Comparison of ENCODE assay signal across 1 cellular context in genomic region chr1:15272009-15272781, GRCh38.
TF ChIP-seq lines count a peak whose summit lies in the region.

No MANE protein-coding gene starts in this region.

TF ChIP-seq in WTC11, 78 proteins besides CTCF, POLR2A, EP300 and RAD21 (continued from another document):
- peak; percentile 59; the same call in 1 of the 2 replicates for TF ChIP-seq HMGXB4 (CRISPR knock-in tag; IDR thresholded peaks at IDR 0.05)
- TF ChIP-seq ESRRA (CRISPR knock-in tag; IDR thresholded peaks at IDR 0.05; ENCODE audit: borderline replicate concordance), result no peak
- peak; percentile 61; the same call in 1 of the 2 replicates for TF ChIP-seq E2F5 (CRISPR knock-in tag; IDR thresholded peaks at IDR 0.05)
- TF ChIP-seq ERG (CRISPR knock-in tag; IDR thresholded peaks at IDR 0.05), result no peak
- TF ChIP-seq, protein P1, sequence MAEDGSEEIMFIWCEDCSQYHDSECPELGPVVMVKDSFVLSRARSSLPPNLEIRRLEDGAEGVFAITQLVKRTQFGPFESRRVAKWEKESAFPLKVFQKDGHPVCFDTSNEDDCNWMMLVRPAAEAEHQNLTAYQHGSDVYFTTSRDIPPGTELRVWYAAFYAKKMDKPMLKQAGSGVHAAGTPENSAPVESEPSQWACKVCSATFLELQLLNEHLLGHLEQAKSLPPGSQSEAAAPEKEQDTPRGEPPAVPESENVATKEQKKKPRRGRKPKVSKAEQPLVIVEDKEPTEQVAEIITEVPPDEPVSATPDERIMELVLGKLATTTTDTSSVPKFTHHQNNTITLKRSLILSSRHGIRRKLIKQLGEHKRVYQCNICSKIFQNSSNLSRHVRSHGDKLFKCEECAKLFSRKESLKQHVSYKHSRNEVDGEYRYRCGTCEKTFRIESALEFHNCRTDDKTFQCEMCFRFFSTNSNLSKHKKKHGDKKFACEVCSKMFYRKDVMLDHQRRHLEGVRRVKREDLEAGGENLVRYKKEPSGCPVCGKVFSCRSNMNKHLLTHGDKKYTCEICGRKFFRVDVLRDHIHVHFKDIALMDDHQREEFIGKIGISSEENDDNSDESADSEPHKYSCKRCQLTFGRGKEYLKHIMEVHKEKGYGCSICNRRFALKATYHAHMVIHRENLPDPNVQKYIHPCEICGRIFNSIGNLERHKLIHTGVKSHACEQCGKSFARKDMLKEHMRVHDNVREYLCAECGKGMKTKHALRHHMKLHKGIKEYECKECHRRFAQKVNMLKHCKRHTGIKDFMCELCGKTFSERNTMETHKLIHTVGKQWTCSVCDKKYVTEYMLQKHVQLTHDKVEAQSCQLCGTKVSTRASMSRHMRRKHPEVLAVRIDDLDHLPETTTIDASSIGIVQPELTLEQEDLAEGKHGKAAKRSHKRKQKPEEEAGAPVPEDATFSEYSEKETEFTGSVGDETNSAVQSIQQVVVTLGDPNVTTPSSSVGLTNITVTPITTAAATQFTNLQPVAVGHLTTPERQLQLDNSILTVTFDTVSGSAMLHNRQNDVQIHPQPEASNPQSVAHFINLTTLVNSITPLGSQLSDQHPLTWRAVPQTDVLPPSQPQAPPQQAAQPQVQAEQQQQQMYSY (CRISPR knock-in tag; IDR thresholded peaks at IDR 0.05), result peak; percentile 71
- no peak for TF ChIP-seq TCF7 (CRISPR knock-in tag; IDR thresholded peaks at IDR 0.05; ENCODE audit: low read depth)
- TF ChIP-seq, protein P2, sequence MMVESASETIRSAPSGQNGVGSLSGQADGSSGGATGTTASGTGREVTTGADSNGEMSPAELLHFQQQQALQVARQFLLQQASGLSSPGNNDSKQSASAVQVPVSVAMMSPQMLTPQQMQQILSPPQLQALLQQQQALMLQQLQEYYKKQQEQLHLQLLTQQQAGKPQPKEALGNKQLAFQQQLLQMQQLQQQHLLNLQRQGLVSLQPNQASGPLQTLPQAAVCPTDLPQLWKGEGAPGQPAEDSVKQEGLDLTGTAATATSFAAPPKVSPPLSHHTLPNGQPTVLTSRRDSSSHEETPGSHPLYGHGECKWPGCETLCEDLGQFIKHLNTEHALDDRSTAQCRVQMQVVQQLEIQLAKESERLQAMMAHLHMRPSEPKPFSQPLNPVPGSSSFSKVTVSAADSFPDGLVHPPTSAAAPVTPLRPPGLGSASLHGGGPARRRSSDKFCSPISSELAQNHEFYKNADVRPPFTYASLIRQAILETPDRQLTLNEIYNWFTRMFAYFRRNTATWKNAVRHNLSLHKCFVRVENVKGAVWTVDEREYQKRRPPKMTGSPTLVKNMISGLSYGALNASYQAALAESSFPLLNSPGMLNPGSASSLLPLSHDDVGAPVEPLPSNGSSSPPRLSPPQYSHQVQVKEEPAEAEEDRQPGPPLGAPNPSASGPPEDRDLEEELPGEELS (CRISPR knock-in tag; IDR thresholded peaks at IDR 0.05), result 0 out of 2 replicates have a peak, but pooled peaks have one; percentile 58
- peak; percentile 54; the same call in 1 of the 2 replicates for TF ChIP-seq FOXK1 (CRISPR knock-in tag; IDR thresholded peaks at IDR 0.05)
- TF ChIP-seq, protein P3, sequence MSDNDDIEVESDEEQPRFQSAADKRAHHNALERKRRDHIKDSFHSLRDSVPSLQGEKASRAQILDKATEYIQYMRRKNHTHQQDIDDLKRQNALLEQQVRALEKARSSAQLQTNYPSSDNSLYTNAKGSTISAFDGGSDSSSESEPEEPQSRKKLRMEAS (CRISPR knock-in tag; IDR thresholded peaks at IDR 0.05), result peak; percentile 89
- TF ChIP-seq FOXP1 (CRISPR knock-in tag; IDR thresholded peaks at IDR 0.05; ENCODE audit: borderline replicate concordance), result peak; percentile 83; the same call in 1 of the 2 replicates
- TF ChIP-seq IRF1 (CRISPR knock-in tag; IDR thresholded peaks at IDR 0.05), result peak; percentile 66; the same call in 1 of the 2 replicates
- peak; percentile 85 for TF ChIP-seq ETV6 (CRISPR knock-in tag; IDR thresholded peaks at IDR 0.05)
